ENCODE assay signal across 17 cellular contexts in the genomic region with DNA sequence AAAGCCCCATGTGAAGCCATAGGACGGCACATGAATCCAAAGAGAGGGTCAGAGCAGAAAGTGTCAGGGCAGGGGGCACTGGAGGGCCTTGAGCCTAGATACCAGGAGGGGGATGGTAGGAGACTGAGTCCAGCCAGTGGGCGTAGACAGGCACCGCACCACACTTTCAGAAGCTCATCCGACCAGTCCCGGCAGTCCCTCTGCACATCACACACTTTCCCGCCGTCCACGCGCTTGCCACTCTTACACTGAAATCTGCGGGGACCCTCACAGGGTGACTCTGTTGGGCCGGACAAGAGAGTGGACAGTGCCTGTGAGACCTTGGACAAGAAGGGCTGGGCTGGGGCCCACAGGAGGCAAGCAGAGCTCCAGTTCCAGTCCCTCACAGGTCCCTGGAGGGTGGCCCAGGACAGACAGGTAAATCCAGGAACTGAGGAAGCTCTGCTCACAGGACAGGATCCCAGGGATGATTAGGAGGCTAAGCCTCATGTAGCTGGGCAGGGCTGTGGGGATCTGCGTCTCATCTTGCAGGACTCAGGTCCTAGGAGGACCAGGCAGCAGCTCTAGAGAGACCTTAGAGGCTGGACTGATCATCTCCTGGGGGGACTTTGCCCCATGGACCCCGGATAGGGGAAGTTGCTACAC. TPM values are rescaled to one million over a fixed set of nuclear protein-coding genes. Genes with fewer than 3 reads are reported as not detected.
DNase-seq lines count a peak whose midpoint lies in the region; TF ChIP-seq lines count a peak whose summit lies in the region.
"Had no signal": no experiment of that assay in that cellular context is flagged by ENCODE, and none has a peak within 500 bp of the region (broad histone marks: within the 10 kb centered on the region; RNA-seq: fewer than 3 reads in every experiment).

No MANE protein-coding gene starts in this region.

- H3K9me3 Mint-ChIP-seq in H9 (no peaks in the 10 kb centered on the region), endodermal cell (no peaks in the 10 kb centered on the region)
- H3K9me3 Mint-ChIP-seq: CD4-positive, alpha-beta memory T cell; GM23338 had no signal

- no peak overlapping the region for H3K4me2 ChIP-seq in BLaER1
- H3K4me2 ChIP-seq in H9 (ENCODE audit: insufficient read depth, insufficient read length, low read length) = no peak overlapping the region
- H3K4me2 ChIP-seq: GM23338 had no signal

- no CpG with 5 or more reads among the region's 13 CpGs for WGBS in H9 (ENCODE audit: extremely low coverage, insufficient read length, low lambda C conversion rate)
- 94 to 98% methylated on average over 9 to 13 of the region's 13 CpGs for WGBS in endodermal cell (ENCODE audit: insufficient coverage in 1 of 2, insufficient read length in 1 of 2), 2 experiments

- no peak overlapping the region for H2BK12ac ChIP-seq in H9 (ENCODE audit: insufficient read length, low read depth, low read length)

- no peaks in the 10 kb centered on the region for H3K79me2 ChIP-seq in H9 (ENCODE audit: insufficient read depth, low read length)

- H3K27ac Mint-ChIP-seq in H9 (peak overlapping the region in 2 of 3 experiments; percentile 34 to 91; a peak in 3 of 7 replicates), endodermal cell (peak overlapping the region; percentile 64)
- H3K27ac Mint-ChIP-seq: GM23338 had no signal

- H3K4ac ChIP-seq in H9 (ENCODE audit: low read depth, low read length) = no peak overlapping the region

- H3K4me1 Mint-ChIP-seq in H9 (no peaks in the 10 kb centered on the region), endodermal cell (no peaks in the 10 kb centered on the region)

- no peak overlapping the region for H3K4me3 Mint-ChIP-seq in H9
- H3K4me3 Mint-ChIP-seq in endodermal cell = no peak overlapping the region
- H3K4me3 Mint-ChIP-seq: CD4-positive, alpha-beta memory T cell; GM23338 had no signal

- H4K8ac ChIP-seq in H9 (replicated peaks; ENCODE audit: insufficient read length, low read depth, low read length) = no peak overlapping the region

- H4K5ac ChIP-seq in H9 (ENCODE audit: insufficient read length, low read depth, low read length) = no peak overlapping the region

- no peaks in the 10 kb centered on the region for H3K27me3 ChIP-seq in BLaER1
- no peaks in the 10 kb centered on the region for H3K27me3 ChIP-seq in H9 (ENCODE audit: insufficient read depth, low read length)
- no peaks in the 10 kb centered on the region for H3K27me3 ChIP-seq in endodermal cell (ENCODE audit: control insufficient read depth, insufficient read depth, low read length, poor library complexity, severe bottlenecking)
- H3K27me3 ChIP-seq: SJCRH30 had no signal

- H3K23me2 ChIP-seq in H9 (ENCODE audit: insufficient read length, low read depth, low read length, poor library complexity, severe bottlenecking) = peaks cover 2% of the 10 kb centered on the region

- H3K4me1 ChIP-seq in BLaER1 (no peaks in the 10 kb centered on the region), H9 (ENCODE audit: insufficient read depth, low read length) (no peaks in the 10 kb centered on the region), endodermal cell (ENCODE audit: control insufficient read depth, insufficient read depth, low read length) (no peaks in the 10 kb centered on the region)
- H3K4me1 ChIP-seq: SJCRH30 had no signal

- H3K23ac ChIP-seq in H9 (ENCODE audit: insufficient read length, low read depth, low read length) = no peak overlapping the region

- no peak overlapping the region for H3K27ac ChIP-seq in BLaER1
- H3K27ac ChIP-seq in H9 (ENCODE audit: insufficient read length, low read depth, low read length) = no peak overlapping the region
- H3K27ac ChIP-seq in endodermal cell (ENCODE audit: low read depth, low read length) = no peak overlapping the region
- H3K27ac ChIP-seq: SJCRH30 had no signal

- H2BK20ac ChIP-seq in H9 (ENCODE audit: low read depth, low read length, poor library complexity, severe bottlenecking) = no peak overlapping the region

- peaks cover 27% of the 10 kb centered on the region; the same call in 1 of the 2 replicates for H4K20me1 ChIP-seq in BLaER1
- no peaks in the 10 kb centered on the region for H4K20me1 ChIP-seq in H9 (ENCODE audit: control insufficient read depth, insufficient read depth, insufficient read length)

- no peaks in the 10 kb centered on the region for H3K79me1 ChIP-seq in H9 (ENCODE audit: insufficient read depth, low read depth, low read length, poor library complexity, severe bottlenecking)

- no peaks in the 10 kb centered on the region; the same call in 1 of the 2 replicates for H3K27me3 Mint-ChIP-seq in H9 (ENCODE audit: low read depth)
- no peaks in the 10 kb centered on the region for H3K27me3 Mint-ChIP-seq in endodermal cell (ENCODE audit: insufficient read depth)
- H3K27me3 Mint-ChIP-seq: CD4-positive, alpha-beta memory T cell had no signal

- H3K18ac ChIP-seq in H9 (ENCODE audit: insufficient read length, low read depth, low read length) = no peak overlapping the region

- no peak overlapping the region for H3K4me3 ChIP-seq in BLaER1
- no peak overlapping the region for H3K4me3 ChIP-seq in endodermal cell (ENCODE audit: low read length)
- H3K4me3 ChIP-seq: GM23338, SJCRH30 had no signal

- H2BK120ac ChIP-seq in H9 (ENCODE audit: low read depth, low read length, poor library complexity, severe bottlenecking) = no peak overlapping the region

- H3K14ac ChIP-seq in H9 (ENCODE audit: insufficient read depth, low read length) = no peak overlapping the region

- H3K9ac ChIP-seq in BLaER1 (0 out of 2 replicates have a peak overlapping the region, but pooled peaks have one; percentile 27), H9 (ENCODE audit: extremely low read depth, insufficient read length, low read length) (no peak overlapping the region), endodermal cell (ENCODE audit: extremely low read depth, low read length, poor library complexity, severe bottlenecking) (no peak overlapping the region)

- H3K9me3 ChIP-seq in BLaER1 (no peaks in the 10 kb centered on the region), H9 (ENCODE audit: control insufficient read depth, low read depth, low read length) (no peaks in the 10 kb centered on the region), endodermal cell (ENCODE audit: control insufficient read depth, low read length) (no peaks in the 10 kb centered on the region)
- H3K9me3 ChIP-seq: SJCRH30 had no signal

- H3K36me3 ChIP-seq in BLaER1 = peaks cover 91% of the 10 kb centered on the region
- peaks cover 35% of the 10 kb centered on the region for H3K36me3 ChIP-seq in endodermal cell (ENCODE audit: control insufficient read depth, insufficient read depth, low read length)

- no peak overlapping the region for H4K91ac ChIP-seq in H9 (ENCODE audit: insufficient read length, low read depth, low read length)

- intact Hi-C loops in posterior vena cava (cut with DNase I) = no loop called here

- no peak for DNase-seq in H9
- DNase-seq in endodermal cell = no peak
- DNase-seq in posterior vena cava (ENCODE audit: low spot score) = peak; percentile 77
- no peak for DNase-seq in putamen (ENCODE audit: low spot score)
- no peak for DNase-seq in NK-92 treated with Interleukin-12 subunit alpha and Interleukin-12 subunit beta, amount 100 ng/mL, for 24 hours (lab: John Stamatoyannopoulos, UW)
- no peak for DNase-seq in GM03348 (ENCODE audit: low spot score)
- DNase-seq: CD4-positive, alpha-beta memory T cell; DMS153; KG1; NCI-H1105; NCI-H146; NCI-H2029; NCI-H2227 treated with DMSO at 0.1 percent for 48 hours; NCI-H510A; SJCRH30 had no signal

- H3K36me3 Mint-ChIP-seq in H9 (ENCODE audit: insufficient read depth in 1 of 3, low read depth in 3 of 3) (peaks cover 47 to 82% (median 69%) of the 10 kb centered on the region in 3 experiments), endodermal cell (ENCODE audit: low read depth) (peaks cover 47% of the 10 kb centered on the region)

- no peak overlapping the region for H3K56ac ChIP-seq in H9 (ENCODE audit: insufficient read length, low read depth, low read length)

- no peak overlapping the region for H2AFZ ChIP-seq in H9 (ENCODE audit: low read length)
- H2AFZ ChIP-seq: GM23338 had no signal

- no peak overlapping the region for H2AK5ac ChIP-seq in H9 (ENCODE audit: insufficient read length, low read length)

- H2BK15ac ChIP-seq in H9 (ENCODE audit: low read depth, low read length) = no peak overlapping the region

- TF ChIP-seq CTCF in H9 (conservative IDR thresholded peaks at IDR 0.05) = no peak
- TF ChIP-seq CTCF in endodermal cell (conservative IDR thresholded peaks at IDR 0.05) = no peak

- no peak overlapping the region for H3T11ph ChIP-seq in H9 (ENCODE audit: low read length)

- no peak overlapping the region for H2BK5ac ChIP-seq in H9 (ENCODE audit: insufficient read length, low read length)

RNA-seq across cellular contexts. Expression of a gene that starts 36.3 kb away (rescaled TPM):
- total RNA-seq in H9 (2021) = 81.2 and 82.7 TPM in 2 replicates
- total RNA-seq in endodermal cell = 10 to 100 TPM; 59.1 to 74.7 TPM
- polyA plus RNA-seq in endodermal cell (2013, experiment 1 of 2) = 96.3 TPM
- 78.8 TPM for polyA plus RNA-seq in endodermal cell (2013, experiment 2 of 2)
- 10 to 100 TPM; 24.0 to 32.2 TPM for total RNA-seq in posterior vena cava

RNA-seq across cellular contexts. Expression of a gene that starts 53.2 kb away (rescaled TPM):
- 69.2 and 78.6 TPM in 2 replicates for total RNA-seq in H9 (2021)
- 10 to 100 TPM; 29.1 to 39.6 TPM for total RNA-seq in endodermal cell
- 35.6 TPM for polyA plus RNA-seq in endodermal cell (2013, experiment 1 of 2)
- polyA plus RNA-seq in endodermal cell (2013, experiment 2 of 2) = 29.0 TPM
- total RNA-seq in posterior vena cava = 1 to 10 TPM; 5.7 to 7.2 TPM

RNA-seq across cellular contexts. Expression of a gene that starts 54.2 kb away (rescaled TPM):
- total RNA-seq in H9 (2021) (67.0 and 73.2 TPM in 2 replicates), endodermal cell (10 to 100 TPM; 64.4 to 74.2 TPM), posterior vena cava (10 to 100 TPM; 49.4 to 72.5 TPM)
- 74.3 TPM for polyA plus RNA-seq in endodermal cell (2013, experiment 1 of 2)
- 62.1 TPM for polyA plus RNA-seq in endodermal cell (2013, experiment 2 of 2)
